ENCODE assay signal across 11 cellular contexts in the genomic region with DNA sequence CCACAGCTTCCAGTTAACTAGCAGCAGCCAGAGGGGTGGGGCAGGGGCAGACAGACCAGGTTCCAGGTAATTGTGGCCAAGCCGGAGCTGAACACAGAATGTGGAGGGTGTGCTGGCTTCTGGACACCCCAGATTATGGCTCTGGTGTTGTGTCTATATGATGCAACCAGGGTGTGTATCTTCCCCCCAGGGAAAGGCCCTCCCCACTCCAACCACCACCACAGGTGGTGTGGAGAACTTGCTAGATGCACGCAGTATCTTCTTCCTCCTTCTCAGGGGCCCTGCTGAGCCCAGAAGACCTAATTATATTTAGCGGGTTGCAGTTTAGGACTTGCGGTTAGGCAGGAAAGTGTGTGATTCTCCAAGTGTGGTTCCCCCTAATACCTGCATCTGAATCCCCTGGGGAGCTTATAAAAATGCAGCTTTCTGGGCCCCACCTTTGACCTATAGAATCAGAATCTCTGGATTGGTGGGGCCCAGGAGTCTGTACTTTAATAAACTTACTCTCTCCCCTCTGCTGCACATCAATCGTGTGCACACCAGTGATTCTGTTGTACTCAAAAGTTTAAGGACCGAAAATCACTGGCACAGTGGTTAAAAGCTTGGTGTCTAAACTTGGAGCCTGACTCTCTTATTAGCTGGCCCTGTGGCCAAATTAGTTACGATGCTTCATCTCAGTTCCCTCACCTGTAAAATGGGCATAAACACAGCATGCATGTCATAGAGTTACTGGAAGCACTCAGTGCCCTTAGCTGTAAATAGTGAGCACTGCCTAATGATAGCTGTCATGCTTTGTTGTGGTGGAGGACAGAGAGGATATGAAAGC.
A peak's percentile ranks its signal among the peaks of the same experiment; 100 is the strongest.
DNase-seq lines count a peak whose midpoint lies in the region; ATAC-seq and TF ChIP-seq lines count a peak whose summit lies in the region.
"Had no signal": no experiment of that assay in that cellular context is flagged by ENCODE, and none has a peak within 500 bp of the region (broad histone marks: within the 10 kb centered on the region; RNA-seq: fewer than 3 reads in every experiment).

No MANE protein-coding gene starts in this region.

- peak overlapping the region; percentile 64 to 94 (median 84) for H3K4me2 ChIP-seq in BLaER1 treated with 17β-estradiol and CSF1 and Interleukin-3, amounts not matched to agents 10 nM and 100 nM
- H3K4me2 ChIP-seq in SK-N-SH, result no peak overlapping the region

- no peaks in the 10 kb centered on the region for H3K36me3 ChIP-seq in BLaER1 treated with 17β-estradiol and CSF1 and Interleukin-3, amounts not matched to agents 10 nM and 100 nM
- no peaks in the 10 kb centered on the region for H3K36me3 ChIP-seq in SK-N-SH (replicated peaks in 1 of 2; ENCODE audit: control insufficient read depth in 1 of 2, insufficient read depth in 2 of 2, low read length in 1 of 2)
- H3K36me3 ChIP-seq: ovary had no signal

- 82% methylated on average over 6 of the region's 7 CpGs for WGBS in SK-N-SH (ENCODE audit: low lambda C conversion rate)

- TF ChIP-seq RAD21 in SK-N-SH (IDR thresholded peaks at IDR 0.05; ENCODE audit: low read length), result no peak

- H3K9me2 ChIP-seq in SK-N-SH, result no peaks in the 10 kb centered on the region

- ATAC-seq in GM19328 (IDR thresholded peaks at IDR 0.05; ENCODE audit: unreplicated experiment) (peak; percentile 90), HG03025 (IDR thresholded peaks at IDR 0.05; ENCODE audit: low FRiP score, unreplicated experiment) (peak; percentile 88)

- CTCF ChIA-PET in SK-N-SH (lab: Yijun Ruan, JAX), result no interaction called here

- no peaks in the 10 kb centered on the region for H3F3A ChIP-seq in SK-N-SH (replicated peaks; ENCODE audit: insufficient read depth)

- H2AFZ ChIP-seq in SK-N-SH (ENCODE audit: low read depth), result no peak overlapping the region

- no peaks in the 10 kb centered on the region for H3K79me2 ChIP-seq in SK-N-SH (ENCODE audit: insufficient read depth)

- H3K4me3 ChIP-seq in BLaER1 treated with 17β-estradiol and CSF1 and Interleukin-3, amounts not matched to agents 10 nM and 100 nM, result peak overlapping the region in 1 of 10 experiments; percentile 12; a peak in 1 of 20 replicates
- no peak overlapping the region for H3K4me3 ChIP-seq in SK-N-SH (ENCODE audit: low read depth in 2 of 2, low read length in 1 of 2)
- H3K4me3 ChIP-seq: ovary had no signal

- H3K27ac ChIP-seq in BLaER1 treated with 17β-estradiol and CSF1 and Interleukin-3, amounts not matched to agents 10 nM and 100 nM, result peak overlapping the region in 10 of 11 experiments; percentile 4 to 70 (median 58); a peak in 18 of 22 replicates
- H3K27ac ChIP-seq in SK-N-SH (ENCODE audit: low read depth in 2 of 2, low read length in 1 of 2), result no peak overlapping the region
- H3K27ac ChIP-seq: ovary had no signal

- no peaks in the 10 kb centered on the region for H3K9me3 ChIP-seq in BLaER1 treated with 17β-estradiol and CSF1 and Interleukin-3, amounts not matched to agents 10 nM and 100 nM (replicated peaks in 1 of 11)
- no peaks in the 10 kb centered on the region for H3K9me3 ChIP-seq in SK-N-SH
- H3K9me3 ChIP-seq: ovary had no signal

- no peak for TF ChIP-seq CTCF in SK-N-SH (IDR thresholded peaks at IDR 0.05)

- H3K27me3 ChIP-seq in BLaER1 treated with 17β-estradiol and CSF1 and Interleukin-3, amounts not matched to agents 10 nM and 100 nM, result peaks cover 0 to 10% (median 0%) of the 10 kb centered on the region in 11 experiments; a peak in 3 of 22 replicates
- no peaks in the 10 kb centered on the region for H3K27me3 ChIP-seq in SK-N-SH (ENCODE audit: insufficient read depth)
- H3K27me3 ChIP-seq: ovary had no signal

- H3K4me1 ChIP-seq in BLaER1 treated with 17β-estradiol and CSF1 and Interleukin-3, amounts not matched to agents 10 nM and 100 nM, result peaks cover 31 to 46% (median 38%) of the 10 kb centered on the region in 10 experiments
- peaks cover 0 to 5% of the 10 kb centered on the region in 2 experiments; a peak in 1 of 4 replicates for H3K4me1 ChIP-seq in SK-N-SH (ENCODE audit: control insufficient read depth in 1 of 2, insufficient read depth in 2 of 2, low read depth in 1 of 2, low read length in 1 of 2)

- H3K9ac ChIP-seq in BLaER1 treated with 17β-estradiol and CSF1 and Interleukin-3, amounts not matched to agents 10 nM and 100 nM, result peak overlapping the region in 6 of 11 experiments; percentile 6 to 45 (median 39); a peak in 10 of 22 replicates
- no peak overlapping the region for H3K9ac ChIP-seq in SK-N-SH

- no peak for TF ChIP-seq EP300 in SK-N-SH (IDR thresholded peaks at IDR 0.05; ENCODE audit: borderline replicate concordance in 1 of 2, low read depth in 1 of 2, low read length in 1 of 2)

- POLR2A ChIA-PET in SK-N-SH (lab: Yijun Ruan, JAX), result no interaction called here

- DNase-seq in NOMO-1 treated with DMSO at 0.1 percent for 48 hours (lab: John Stamatoyannopoulos, UW; ENCODE audit: unreplicated experiment) (peak; percentile 93), dermis blood vessel endothelial cell (no peak), NCI-H187 treated with DMSO at 0.1 percent for 48 hours (lab: John Stamatoyannopoulos, UW) (no peak), SK-N-SH (no peak), mucosa of gallbladder (ENCODE audit: low spot score) (no peak)
- DNase-seq: activated naive CD4-positive, alpha-beta T cell; HFFc6; ovary had no signal

- H4K20me1 ChIP-seq in BLaER1 treated with 17β-estradiol and CSF1 and Interleukin-3, amounts not matched to agents 10 nM and 100 nM, result peaks cover 0 to 4% (median 0%) of the 10 kb centered on the region in 11 experiments; a peak in 2 of 22 replicates
- H4K20me1 ChIP-seq in SK-N-SH (ENCODE audit: insufficient read depth), result no peaks in the 10 kb centered on the region

TF ChIP-seq in SK-N-SH, 30 proteins besides CTCF, POLR2A, EP300 and RAD21 (continues in another document):
- TF ChIP-seq CHD2 (IDR thresholded peaks at IDR 0.05; ENCODE audit: low read length, partially characterized antibody), result no peak
- TF ChIP-seq, protein P1, sequence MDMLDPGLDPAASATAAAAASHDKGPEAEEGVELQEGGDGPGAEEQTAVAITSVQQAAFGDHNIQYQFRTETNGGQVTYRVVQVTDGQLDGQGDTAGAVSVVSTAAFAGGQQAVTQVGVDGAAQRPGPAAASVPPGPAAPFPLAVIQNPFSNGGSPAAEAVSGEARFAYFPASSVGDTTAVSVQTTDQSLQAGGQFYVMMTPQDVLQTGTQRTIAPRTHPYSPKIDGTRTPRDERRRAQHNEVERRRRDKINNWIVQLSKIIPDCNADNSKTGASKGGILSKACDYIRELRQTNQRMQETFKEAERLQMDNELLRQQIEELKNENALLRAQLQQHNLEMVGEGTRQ (IDR thresholded peaks at IDR 0.05; ENCODE audit: borderline replicate concordance, low read depth, low read length), result no peak
- no peak for TF ChIP-seq PBX3 (IDR thresholded peaks at IDR 0.05)
- TF ChIP-seq SIN3A (IDR thresholded peaks at IDR 0.05; ENCODE audit: borderline replicate concordance, low read depth, low read length), result no peak
- no peak for TF ChIP-seq RFX5 (IDR thresholded peaks at IDR 0.05; ENCODE audit: low read length)
- no peak for TF ChIP-seq FOXJ3 (CRISPR knock-in tag; IDR thresholded peaks at IDR 0.05)
- TF ChIP-seq TEAD4 (IDR thresholded peaks at IDR 0.05; ENCODE audit: borderline replicate concordance, insufficient read depth), result no peak
- TF ChIP-seq GABPA (IDR thresholded peaks at IDR 0.05; ENCODE audit: low read depth), result no peak
- TF ChIP-seq TCF12 (IDR thresholded peaks at IDR 0.05), result no peak
- TF ChIP-seq SMC3 (IDR thresholded peaks at IDR 0.05; ENCODE audit: low read depth, low read length), result no peak
- TF ChIP-seq TAF1 (IDR thresholded peaks at IDR 0.05; ENCODE audit: borderline replicate concordance, low read depth, low read length), result no peak
- TF ChIP-seq, protein P2, sequence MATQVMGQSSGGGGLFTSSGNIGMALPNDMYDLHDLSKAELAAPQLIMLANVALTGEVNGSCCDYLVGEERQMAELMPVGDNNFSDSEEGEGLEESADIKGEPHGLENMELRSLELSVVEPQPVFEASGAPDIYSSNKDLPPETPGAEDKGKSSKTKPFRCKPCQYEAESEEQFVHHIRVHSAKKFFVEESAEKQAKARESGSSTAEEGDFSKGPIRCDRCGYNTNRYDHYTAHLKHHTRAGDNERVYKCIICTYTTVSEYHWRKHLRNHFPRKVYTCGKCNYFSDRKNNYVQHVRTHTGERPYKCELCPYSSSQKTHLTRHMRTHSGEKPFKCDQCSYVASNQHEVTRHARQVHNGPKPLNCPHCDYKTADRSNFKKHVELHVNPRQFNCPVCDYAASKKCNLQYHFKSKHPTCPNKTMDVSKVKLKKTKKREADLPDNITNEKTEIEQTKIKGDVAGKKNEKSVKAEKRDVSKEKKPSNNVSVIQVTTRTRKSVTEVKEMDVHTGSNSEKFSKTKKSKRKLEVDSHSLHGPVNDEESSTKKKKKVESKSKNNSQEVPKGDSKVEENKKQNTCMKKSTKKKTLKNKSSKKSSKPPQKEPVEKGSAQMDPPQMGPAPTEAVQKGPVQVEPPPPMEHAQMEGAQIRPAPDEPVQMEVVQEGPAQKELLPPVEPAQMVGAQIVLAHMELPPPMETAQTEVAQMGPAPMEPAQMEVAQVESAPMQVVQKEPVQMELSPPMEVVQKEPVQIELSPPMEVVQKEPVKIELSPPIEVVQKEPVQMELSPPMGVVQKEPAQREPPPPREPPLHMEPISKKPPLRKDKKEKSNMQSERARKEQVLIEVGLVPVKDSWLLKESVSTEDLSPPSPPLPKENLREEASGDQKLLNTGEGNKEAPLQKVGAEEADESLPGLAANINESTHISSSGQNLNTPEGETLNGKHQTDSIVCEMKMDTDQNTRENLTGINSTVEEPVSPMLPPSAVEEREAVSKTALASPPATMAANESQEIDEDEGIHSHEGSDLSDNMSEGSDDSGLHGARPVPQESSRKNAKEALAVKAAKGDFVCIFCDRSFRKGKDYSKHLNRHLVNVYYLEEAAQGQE (IDR thresholded peaks at IDR 0.05; ENCODE audit: low read depth, low read length), result no peak
- TF ChIP-seq MXI1 (IDR thresholded peaks at IDR 0.05; ENCODE audit: low read depth, low read length), result no peak
- TF ChIP-seq ELF1 (IDR thresholded peaks at IDR 0.05), result no peak
- TF ChIP-seq FOSL2 (IDR thresholded peaks at IDR 0.05; ENCODE audit: borderline replicate concordance, low read depth), result no peak
- no peak for TF ChIP-seq POLR2AphosphoS5 (IDR thresholded peaks at IDR 0.05; ENCODE audit: low read depth, low read length)
- no peak for TF ChIP-seq YY1 (IDR thresholded peaks at IDR 0.05; ENCODE audit: low read depth)

Comparison
In these comparisons a context has a peak if more than half of its experiments do, and no peak if none do; other contexts are left out.
1. H3K27ac ChIP-seq: peak in BLaER1 treated with 17β-estradiol and CSF1 and Interleukin-3, amounts not matched to agents 10 nM and 100 nM (10 of 11); none in SK-N-SH (0 of 2).